Comparison of ENCODE assay signal across 11 cellular contexts in the genomic region with DNA sequence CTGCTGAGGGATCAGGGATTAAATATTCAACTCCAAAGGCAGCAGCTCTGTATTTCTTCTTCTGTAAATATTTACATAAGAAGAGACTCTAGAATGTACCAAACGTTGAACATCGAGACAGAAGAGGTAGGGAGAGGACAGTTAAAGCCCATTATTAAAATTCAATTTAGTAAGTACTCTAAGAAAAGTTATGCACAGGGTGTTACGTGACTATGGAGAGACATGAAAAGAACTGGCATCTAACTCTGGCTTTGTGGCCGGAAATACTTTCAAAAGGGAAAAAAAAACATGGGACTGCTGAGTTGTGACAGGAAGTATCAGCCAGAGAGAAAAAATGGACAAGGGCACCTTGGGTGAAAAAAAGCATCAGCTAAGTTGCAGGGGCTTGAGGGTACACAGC. TPM values are rescaled to one million over a fixed set of nuclear protein-coding genes. Genes with fewer than 3 reads are reported as not detected.
DNase-seq lines count a peak whose midpoint lies in the region; ATAC-seq and TF ChIP-seq lines count a peak whose summit lies in the region.
"Had no signal": no experiment of that assay in that cellular context is flagged by ENCODE, and none has a peak within 500 bp of the region (broad histone marks: within the 10 kb centered on the region; RNA-seq: fewer than 3 reads in every experiment).

No MANE protein-coding gene starts in this region.

- no peak overlapping the region for H3K4me3 Mint-ChIP-seq in T-helper 17 cell

- H2AK5ac ChIP-seq in trophoblast cell (ENCODE audit: low read length), result no peak overlapping the region

- ATAC-seq in T-helper 17 cell, result no peak
- ATAC-seq in GM21723 (IDR thresholded peaks at IDR 0.05; ENCODE audit: unreplicated experiment), result no peak

- H3K36me3 Mint-ChIP-seq in T-helper 17 cell (ENCODE audit: low read depth), result no peaks in the 10 kb centered on the region

- no peak overlapping the region for H3K18ac ChIP-seq in trophoblast cell (ENCODE audit: low read length)

- no peaks in the 10 kb centered on the region for H3K27me3 ChIP-seq in A673 (replicated peaks; ENCODE audit: insufficient read depth, low read depth, low read length, poor library complexity)
- H3K27me3 ChIP-seq in left ventricle myocardium inferior (ENCODE audit: low read depth), result no peaks in the 10 kb centered on the region
- no peaks in the 10 kb centered on the region for H3K27me3 ChIP-seq in trophoblast cell (ENCODE audit: insufficient read depth, low read length)

- H3K36me3 ChIP-seq in A673 (ENCODE audit: insufficient read depth, low read length, poor library complexity, severe bottlenecking) (no peaks in the 10 kb centered on the region), left ventricle myocardium inferior (peaks cover 6% of the 10 kb centered on the region), trophoblast cell (ENCODE audit: control insufficient read depth in 1 of 2, insufficient read depth in 2 of 2, low read length in 2 of 2) (no peaks in the 10 kb centered on the region)

- no peak overlapping the region for H4K8ac ChIP-seq in trophoblast cell (ENCODE audit: low read depth, low read length)

- H3K4me1 ChIP-seq in A673 (ENCODE audit: insufficient read depth, low read length, poor library complexity, severe bottlenecking) (peaks cover 6% of the 10 kb centered on the region), left ventricle myocardium inferior (peaks cover 36% of the 10 kb centered on the region), trophoblast cell (ENCODE audit: control insufficient read depth in 1 of 2, insufficient read depth in 2 of 2, low read length in 2 of 2) (no peaks in the 10 kb centered on the region)

- H3K23ac ChIP-seq in trophoblast cell (ENCODE audit: low read length), result no peak overlapping the region

- no peak for TF ChIP-seq CTCF in A673 (conservative IDR thresholded peaks at IDR 0.05; ENCODE audit: low read depth, low read length)
- TF ChIP-seq CTCF in left ventricle myocardium inferior (IDR thresholded peaks at IDR 0.05; ENCODE audit: borderline replicate concordance), result no peak

- intact Hi-C loops in A673 (cut with micrococcal nuclease; ENCODE audit: unreplicated experiment) (no loop called here), left ventricle myocardium inferior (cut with micrococcal nuclease) (no loop called here)

- no peak overlapping the region for H2BK120ac ChIP-seq in trophoblast cell (ENCODE audit: insufficient read depth, low read length, poor library complexity)

- POLR2A ChIA-PET in A673 (lab: Charles Lee; ENCODE audit: low non-redundant PET), result no interaction called here

- H4K91ac ChIP-seq in trophoblast cell (ENCODE audit: low read depth, low read length), result no peak overlapping the region

- H3K4me1 Mint-ChIP-seq in T-helper 17 cell, result peaks cover 15% of the 10 kb centered on the region

- no CpG with 5 or more reads among the region's 4 CpGs for WGBS in trophoblast cell (ENCODE audit: extremely low coverage, insufficient coverage, insufficient read length)

- no peak overlapping the region for H3K14ac ChIP-seq in trophoblast cell (ENCODE audit: low read length)

- no peak overlapping the region for H2BK5ac ChIP-seq in trophoblast cell (ENCODE audit: low read depth, low read length, poor library complexity)

- no peak overlapping the region for H2AFZ ChIP-seq in trophoblast cell (ENCODE audit: insufficient read depth, low read length, poor library complexity)

- no peak overlapping the region for H3K27ac ChIP-seq in A673 (ENCODE audit: low read depth, low read length, poor library complexity, severe bottlenecking)
- H3K27ac ChIP-seq in left ventricle myocardium inferior (replicated peaks), result peak overlapping the region; percentile 69
- no peak overlapping the region for H3K27ac ChIP-seq in trophoblast cell (ENCODE audit: low read depth, low read length)

- no peak overlapping the region for H3K4ac ChIP-seq in trophoblast cell (ENCODE audit: low read depth, low read length)

- H3K9me3 ChIP-seq in A673 (ENCODE audit: low read depth, low read length, poor library complexity, severe bottlenecking) (no peaks in the 10 kb centered on the region), T-helper 17 cell (ENCODE audit: control insufficient read depth, low read length, poor library complexity, severe bottlenecking) (no peaks in the 10 kb centered on the region), left ventricle myocardium inferior (replicated peaks) (peaks cover 7% of the 10 kb centered on the region), trophoblast cell (ENCODE audit: insufficient read depth, low read depth, low read length) (no peaks in the 10 kb centered on the region)

- TF ChIP-seq POLR2A in erythroblast (IDR thresholded peaks at IDR 0.05; ENCODE audit: low read length), result no peak

- BruUV-seq in A673 (replicated peaks; lab: Mats Ljungman, UMichigan), result no TSS peak

- no peak overlapping the region for H4K12ac ChIP-seq in trophoblast cell (ENCODE audit: low read depth, low read length)

- no peak overlapping the region for H2BK12ac ChIP-seq in trophoblast cell (ENCODE audit: low read length)

- H3K4me3 ChIP-seq in A673 (ENCODE audit: low read depth, low read length, poor library complexity, severe bottlenecking) (no peak overlapping the region), left ventricle myocardium inferior (no peak overlapping the region), trophoblast cell (ENCODE audit: low read depth, low read length) (no peak overlapping the region)

- no peaks in the 10 kb centered on the region for H3K27me3 Mint-ChIP-seq in T-helper 17 cell
- H3K27me3 Mint-ChIP-seq: CD8-positive, alpha-beta memory T cell had no signal

- H3K27ac Mint-ChIP-seq in T-helper 17 cell, result peak overlapping the region; percentile 62

- no peak overlapping the region for H3K9ac ChIP-seq in trophoblast cell (ENCODE audit: low read length)

- H3K79me2 ChIP-seq in trophoblast cell (ENCODE audit: control insufficient read depth, insufficient read depth, low read length, poor library complexity), result no peaks in the 10 kb centered on the region

- DNase-seq in A673 (ENCODE audit: low spot score) (peak; percentile 24), DMS53 treated with DMSO at 0.1 percent for 48 hours (lab: John Stamatoyannopoulos, UW; ENCODE audit: unreplicated experiment) (peak; percentile 6), T-helper 17 cell (no peak), left ventricle myocardium inferior (no peak), KG1 (lab: John Stamatoyannopoulos, UW) (no peak), trophoblast cell (no peak), erythroblast (lab: John Stamatoyannopoulos, UW) (no peak)
- DNase-seq: NCI-H524 treated with DMSO at 0.1 percent for 48 hours, small intestine had no signal

- no peaks in the 10 kb centered on the region for H3K79me1 ChIP-seq in trophoblast cell (ENCODE audit: low read length)

- CTCF ChIA-PET in A673 (lab: Charles Lee), result no interaction called here

- H3K4me2 ChIP-seq in trophoblast cell (ENCODE audit: low read length), result no peak overlapping the region

RNA-seq across cellular contexts. Expression of a gene that starts 36.7 kb away (rescaled TPM):
- total RNA-seq in A673 (2021), result 5.9 and 6.4 TPM in 2 replicates
- total RNA-seq in T-helper 17 cell, result 1 to 10 TPM; 4.6 to 6.9 TPM
- 11.2 TPM for total RNA-seq in left ventricle myocardium inferior
- 7.8 and 7.9 TPM in 2 replicates for polyA plus RNA-seq in trophoblast cell (2013)

RNA-seq across cellular contexts. Expression of a gene that starts 38.0 kb away (rescaled TPM):
- total RNA-seq in A673 (2021), result 116 and 118 TPM in 2 replicates
- 100 to 1,000 TPM; 129 to 150 TPM for total RNA-seq in T-helper 17 cell
- 73.5 TPM for total RNA-seq in left ventricle myocardium inferior
- 173 and 176 TPM in 2 replicates for polyA plus RNA-seq in trophoblast cell (2013)

Comparison
In these comparisons a context has a peak if more than half of its experiments do, and no peak if none do; other contexts are left out.
1. DNase-seq: peak in A673 (single experiment) and DMS53 treated with DMSO at 0.1 percent for 48 hours (single experiment); none in T-helper 17 cell (0 of 3), left ventricle myocardium inferior (single experiment), KG1 (single experiment), trophoblast cell (0 of 2) and erythroblast (0 of 2).